8 cellular contexts compared by ENCODE assay signal in the genomic region with DNA sequence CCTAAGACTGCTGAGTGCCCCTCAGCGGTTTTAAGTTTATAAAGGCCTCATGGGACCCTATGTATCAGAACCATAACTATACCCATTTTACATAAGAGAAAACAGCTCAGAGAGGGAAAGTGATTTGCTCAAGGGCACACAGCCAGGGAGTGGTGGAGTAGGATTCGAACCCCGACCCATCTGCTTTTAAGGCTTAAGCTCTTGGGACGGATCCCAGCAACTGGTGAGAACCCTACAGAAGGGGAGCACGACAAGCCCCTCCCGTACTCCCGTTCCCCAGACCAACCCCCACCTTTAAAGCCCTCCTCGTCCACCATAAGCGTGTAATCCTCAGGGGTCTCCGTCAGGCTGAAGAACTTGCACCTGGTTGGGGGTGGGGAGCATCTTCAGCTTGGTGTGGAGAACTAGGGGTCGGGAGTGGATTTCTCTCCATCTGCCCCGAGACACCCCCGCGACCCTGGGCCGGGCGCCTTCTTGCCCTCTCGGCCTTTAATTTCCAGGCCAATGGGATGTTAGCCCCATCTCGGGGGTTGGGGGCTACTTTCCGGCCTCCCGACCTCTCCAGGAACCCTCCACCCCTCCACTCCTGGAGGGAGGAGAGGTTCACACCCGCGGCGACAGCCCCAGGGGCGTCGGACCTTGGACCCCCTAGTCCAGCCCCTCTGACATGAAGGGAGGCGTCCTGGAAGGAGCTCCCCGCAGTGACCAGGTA. TPM values are rescaled to one million over a fixed set of nuclear protein-coding genes. Genes with fewer than 3 reads are reported as not detected.
A peak's percentile ranks its signal among the peaks of the same experiment; 100 is the strongest.
DNase-seq lines count a peak whose midpoint lies in the region; ATAC-seq, FAIRE-seq and TF ChIP-seq lines count a peak whose summit lies in the region.

No MANE protein-coding gene starts in this region.

- peak overlapping the region; percentile 68 for H3K9ac ChIP-seq in GM12878 (ENCODE audit: control insufficient read depth, insufficient read depth, low read length)

- peak overlapping the region; percentile 74 for H3K4me3 ChIP-seq in GM12878
- H3K4me3 ChIP-seq in lower lobe of right lung, result peak overlapping the region; percentile 96

- in situ Hi-C loops in GM12878 (cut with MboI), result loop anchor here (5.0 kb wide), 1 partner anchor 99 kb away; a partner anchor contains a TSS

- FAIRE-seq in GM12878 (lab: Jason Lieb, UNC), result peak; percentile 47

- CTCF ChIA-PET in activated naive CD4-positive, alpha-beta T cell treated with anti-CD3 and anti-CD28 coated beads for 36 hours (lab: Charles Lee), result interaction anchor here (0.6 to 8.0 kb wide), 60 partner anchors 9 to 1585 kb away, joined by 3 to 287 read pairs (median 6); a partner anchor contains a TSS
- CTCF ChIA-PET in GM12878 (lab: Yijun Ruan, JAX), result interaction anchor here (0.7 to 10.5 kb wide), 52 partner anchors 7 to 650 kb away, joined by 3 to 436 read pairs (median 8); a partner anchor contains a TSS

- TF ChIP-seq RAD21 in GM12878 (IDR thresholded peaks at IDR 0.05; ENCODE audit: insufficient read depth, low read depth, low read length), result no peak

- ATAC-seq in GM12878 (no peak), lower lobe of right lung (no peak)

- H3K36me3 ChIP-seq in GM12878 (ENCODE audit: control insufficient read depth in 2 of 2, insufficient read depth in 2 of 2, low read length in 1 of 2), result peaks cover 0 to 12% of the 10 kb centered on the region in 2 experiments; a peak in 2 of 4 replicates
- H3K36me3 ChIP-seq in lower lobe of right lung, result peaks cover 44% of the 10 kb centered on the region

- H3K36me3 Mint-ChIP-seq in activated naive CD4-positive, alpha-beta T cell treated with anti-CD3 and anti-CD28 coated beads for 36 hours (ENCODE audit: low read depth), result peaks cover under 1% of the 10 kb centered on the region
- peaks cover 7% of the 10 kb centered on the region for H3K36me3 Mint-ChIP-seq in type B pancreatic cell

- POLR2A ChIA-PET in GM12878 (lab: Charles Lee), result interaction anchor here (0.7 to 4.2 kb wide), 13 partner anchors 22 to 136 kb away, joined by 3 to 28 read pairs (median 4); a partner anchor contains a TSS

- H3K4me1 ChIP-seq in GM12878 (ENCODE audit: control insufficient read depth, insufficient read depth, low read length) (peaks cover 25% of the 10 kb centered on the region), lower lobe of right lung (peaks cover 47% of the 10 kb centered on the region)

- intact Hi-C loops in activated naive CD4-positive, alpha-beta T cell treated with anti-CD3 and anti-CD28 coated beads for 36 hours (cut with micrococcal nuclease), result loop anchor here (1.0 to 2.0 kb wide), 4 partner anchors 16 to 136 kb away; a partner anchor contains a TSS
- intact Hi-C loops in GM12878 (cut with micrococcal nuclease; ENCODE audit: unreplicated experiment) (loop anchor here (1.0 to 10.0 kb wide), 6 partner anchors 18 to 196 kb away; a partner anchor contains a TSS), lower lobe of right lung (cut with DNase I) (loop anchor here (10.0 kb wide), 1 partner anchor 96 kb away; a partner anchor contains a TSS)

- H3K27me3 ChIP-seq in GM12878 (replicated peaks in 1 of 2; ENCODE audit: control insufficient read depth in 2 of 2, insufficient read depth in 2 of 2, low read length in 1 of 2) (no peaks in the 10 kb centered on the region), lower lobe of right lung (ENCODE audit: low read depth) (no peaks in the 10 kb centered on the region)

- no peak overlapping the region for H3K27ac ChIP-seq in GM12878 (ENCODE audit: control insufficient read depth, insufficient read depth)
- peak overlapping the region; percentile 95 for H3K27ac ChIP-seq in lower lobe of right lung

- H3K79me2 ChIP-seq in GM12878 (ENCODE audit: control insufficient read depth, insufficient read depth, low read length), result no peaks in the 10 kb centered on the region

- TF ChIP-seq CTCF in GM12878 (IDR thresholded peaks at IDR 0.05 in 2 of 3, conservative IDR thresholded peaks at IDR 0.05 in 1 of 3; ENCODE audit: control insufficient read depth in 2 of 3, extremely low read depth in 1 of 3, insufficient read depth in 1 of 3, low read depth in 3 of 3, low read length in 3 of 3) (no peak), lower lobe of right lung (IDR thresholded peaks at IDR 0.05) (no peak), type B pancreatic cell (conservative IDR thresholded peaks at IDR 0.05) (no peak)

- RAD21 ChIA-PET in GM12878 (lab: Charles Lee; ENCODE audit: unreplicated experiment), result interaction anchor here (0.6 to 6.2 kb wide), 48 partner anchors 11 to 967 kb away, joined by 3 to 277 read pairs (median 4); a partner anchor contains a TSS

- no peaks in the 10 kb centered on the region for H3K27me3 Mint-ChIP-seq in activated naive CD4-positive, alpha-beta T cell treated with anti-CD3 and anti-CD28 coated beads for 36 hours (ENCODE audit: low read depth)
- H3K27me3 Mint-ChIP-seq in type B pancreatic cell, result no peaks in the 10 kb centered on the region

- no peak overlapping the region for H3K27ac Mint-ChIP-seq in activated naive CD4-positive, alpha-beta T cell treated with anti-CD3 and anti-CD28 coated beads for 36 hours
- H3K27ac Mint-ChIP-seq in type B pancreatic cell, result peak overlapping the region; percentile 90

- DNase-seq in activated naive CD4-positive, alpha-beta T cell treated with anti-CD3 and anti-CD28 coated beads for 36 hours, result no peak
- no peak for DNase-seq in activated naive CD4-positive, alpha-beta T cell (lab: John Stamatoyannopoulos, UW)
- no peak for DNase-seq in GM12878 (ENCODE audit: low read depth, low spot score)
- DNase-seq in lower lobe of right lung, result no peak
- DNase-seq in type B pancreatic cell (ENCODE audit: extremely low spot score, unreplicated experiment), result no peak
- DNase-seq in superior temporal gyrus (ENCODE audit: extremely low spot score), result no peak
- no peak for DNase-seq in CD1c-positive myeloid dendritic cell (ENCODE audit: extremely low spot score)
- no peak for DNase-seq in NCI-H226

- 25% methylated on average over 27 of the region's 27 CpGs for WGBS in GM12878 (ENCODE audit: insufficient coverage, insufficient replicate concordance, low lambda C conversion rate, missing lambda C conversion rate)

- H3K4me1 Mint-ChIP-seq in activated naive CD4-positive, alpha-beta T cell treated with anti-CD3 and anti-CD28 coated beads for 36 hours (ENCODE audit: low read depth), result peaks cover 26% of the 10 kb centered on the region
- H3K4me1 Mint-ChIP-seq in type B pancreatic cell (ENCODE audit: unreplicated experiment), result peaks cover 9% of the 10 kb centered on the region

- H4K20me1 ChIP-seq in GM12878 (ENCODE audit: control insufficient read depth, insufficient read depth), result no peaks in the 10 kb centered on the region

- SMC1A ChIA-PET in GM12878 (lab: Charles Lee; ENCODE audit: uncharacterized antibody, unreplicated experiment), result interaction anchor here (0.6 to 7.9 kb wide), 37 partner anchors 8 to 1004 kb away, joined by 3 to 201 read pairs (median 4); a partner anchor contains a TSS

- H3K9me3 ChIP-seq in GM12878 (replicated peaks; ENCODE audit: control insufficient read depth, insufficient read depth, low read length) (no peaks in the 10 kb centered on the region), lower lobe of right lung (no peaks in the 10 kb centered on the region)

- H3K4me2 ChIP-seq in GM12878 (ENCODE audit: control insufficient read depth, insufficient read depth), result peak overlapping the region; percentile 94

- TF ChIP-seq POLR2A in GM12878 (IDR thresholded peaks at IDR 0.05; ENCODE audit: low read depth, low read length), result no peak

- H3K9me3 Mint-ChIP-seq in activated naive CD4-positive, alpha-beta T cell treated with anti-CD3 and anti-CD28 coated beads for 36 hours, result no peaks in the 10 kb centered on the region
- H3K9me3 Mint-ChIP-seq in type B pancreatic cell, result no peaks in the 10 kb centered on the region

- no peak for TF ChIP-seq EP300 in GM12878 (IDR thresholded peaks at IDR 0.05; ENCODE audit: borderline replicate concordance in 1 of 2, control insufficient read depth in 1 of 2, low read depth in 2 of 2, low read length in 2 of 2)

- peak overlapping the region; percentile 77 for H3K4me3 Mint-ChIP-seq in activated naive CD4-positive, alpha-beta T cell treated with anti-CD3 and anti-CD28 coated beads for 36 hours
- H3K4me3 Mint-ChIP-seq in type B pancreatic cell, result peak overlapping the region; percentile 87

- peak overlapping the region; percentile 4; the same call in 1 of the 2 replicates for H2AFZ ChIP-seq in GM12878 (ENCODE audit: control insufficient read depth, low read depth, low read length)

- BruUV-seq in GM12878 (replicated peaks; lab: Mats Ljungman, UMichigan), result no TSS peak

RNA-seq across cellular contexts. Expression of a gene that starts 0.7 kb away (rescaled TPM):
- 1 to 10 TPM; 2.1 to 3.8 TPM for total RNA-seq in activated naive CD4-positive, alpha-beta T cell treated with anti-CD3 and anti-CD28 coated beads for 36 hours
- total RNA-seq in GM12878 (2013; cell fraction: nucleolus; rRNA removed), result 3.6 and 4.4 TPM in 2 replicates
- total RNA-seq in GM12878 (2014; rRNA removed), result 5.3 and 5.9 TPM in 2 replicates
- 1.2 and 2.4 TPM in 2 replicates for total RNA-seq in GM12878 (2014; rRNA removed; fragmentation: Illumina TruSeq; extraction: Trizol)
- total RNA-seq in GM12878 (2021), result 6.0 and 9.1 TPM in 2 replicates
- 1.9 TPM for polyA plus RNA-seq in GM12878 (2011; ENCODE audit: low read depth)
- polyA plus RNA-seq in GM12878 (2011; rRNA removed), result 0.65 and 1.6 TPM in 2 replicates
- 2.1 and 2.4 TPM in 2 replicates for polyA plus RNA-seq in GM12878 (2011; cell fraction: cytosol; rRNA removed)
- 8.4 and 11.5 TPM in 2 replicates for polyA plus RNA-seq in GM12878 (2011; cell fraction: nucleus; rRNA removed)
- polyA plus RNA-seq in GM12878 (2012), result 5.7 and 6.0 TPM in 2 replicates
- polyA plus RNA-seq in GM12878 (2014; fragmentation: Illumina TruSeq; extraction: Trizol), result 0.25 and 1.9 TPM in 2 replicates
- polyA plus RNA-seq in GM12878 (2014; fragmentation: Nextera tagmentation; extraction: Ambion mirVana), result 1 to 10 TPM in 1 of 2 experiments, under 1 TPM in 1; 0.31 to 1.2 TPM
- 5.5 and 6.3 TPM in 2 replicates for polyA plus RNA-seq in GM12878 (2014; rRNA removed)
- 1 to 10 TPM; 4.2 to 5.3 TPM for polyA plus RNA-seq in GM12878 (2016; fragmentation: Nextera tagmentation; extraction: Ambion mirVana)
- polyA minus RNA-seq in GM12878 (2011; rRNA and poly(A)+ RNA removed), result 1.6 and 2.1 TPM in 2 replicates
- not detected in 2 replicates for polyA minus RNA-seq in GM12878 (2011; cell fraction: cytosol; rRNA and poly(A)+ RNA removed)
- polyA minus RNA-seq in GM12878 (2011; cell fraction: nucleus; rRNA and poly(A)+ RNA removed), result 5.4 and 7.1 TPM in 2 replicates
- total RNA-seq in lower lobe of right lung, result 16.2 TPM
- total RNA-seq in type B pancreatic cell (ENCODE audit: low replicate concordance), result 11.4 TPM in 2 replicates

RNA-seq across cellular contexts. Expression of a gene that starts 21.9 kb away (rescaled TPM):
- 10 to 100 TPM in 1 of 2 experiments, 1 to 10 TPM in 1; 8.9 to 11.2 TPM for total RNA-seq in activated naive CD4-positive, alpha-beta T cell treated with anti-CD3 and anti-CD28 coated beads for 36 hours
- 0.27 and 0.33 TPM in 2 replicates for total RNA-seq in GM12878 (2013; cell fraction: nucleolus; rRNA removed)
- 0.93 and 1.4 TPM in 2 replicates for total RNA-seq in GM12878 (2014; rRNA removed)
- 0.45 and 0.51 TPM in 2 replicates for total RNA-seq in GM12878 (2014; rRNA removed; fragmentation: Illumina TruSeq; extraction: Trizol)
- 1.1 and 1.2 TPM in 2 replicates for total RNA-seq in GM12878 (2021)
- polyA plus RNA-seq in GM12878 (2011; ENCODE audit: low read depth), result 0.13 TPM
- 0.13 and 0.29 TPM in 2 replicates for polyA plus RNA-seq in GM12878 (2011; rRNA removed)
- 0.33 and 0.48 TPM in 2 replicates for polyA plus RNA-seq in GM12878 (2011; cell fraction: cytosol; rRNA removed)
- 0.41 and 1.0 TPM in 2 replicates for polyA plus RNA-seq in GM12878 (2011; cell fraction: nucleus; rRNA removed)
- 0.27 and 0.39 TPM in 2 replicates for polyA plus RNA-seq in GM12878 (2012)
- polyA plus RNA-seq in GM12878 (2014; fragmentation: Illumina TruSeq; extraction: Trizol), result 0.21 TPM in 1 of 2 replicates, not detected in the other
- polyA plus RNA-seq in GM12878 (2014; fragmentation: Nextera tagmentation; extraction: Ambion mirVana), result under 1 TPM; 0.06 to 0.15 TPM
- 0.79 TPM in 2 replicates for polyA plus RNA-seq in GM12878 (2014; rRNA removed)
- 1 to 10 TPM in 1 of 2 experiments, under 1 TPM in 1; 0.72 to 1.4 TPM for polyA plus RNA-seq in GM12878 (2016; fragmentation: Nextera tagmentation; extraction: Ambion mirVana)
- 0.67 TPM in 1 of 2 replicates, not detected in the other for polyA minus RNA-seq in GM12878 (2011; rRNA and poly(A)+ RNA removed)
- polyA minus RNA-seq in GM12878 (2011; cell fraction: cytosol; rRNA and poly(A)+ RNA removed), result not detected in 2 replicates
- polyA minus RNA-seq in GM12878 (2011; cell fraction: nucleus; rRNA and poly(A)+ RNA removed), result 0.97 and 1.2 TPM in 2 replicates
- total RNA-seq in lower lobe of right lung, result 1.1 TPM
- total RNA-seq in type B pancreatic cell (ENCODE audit: low replicate concordance), result not detected in 2 replicates

RNA-seq across cellular contexts. Expression of a gene that starts 38.2 kb away (rescaled TPM):
- total RNA-seq in activated naive CD4-positive, alpha-beta T cell treated with anti-CD3 and anti-CD28 coated beads for 36 hours, result 10 to 100 TPM; 19.4 to 21.4 TPM
- total RNA-seq in GM12878 (2013; cell fraction: nucleolus; rRNA removed), result 26.9 and 32.1 TPM in 2 replicates
- 14.1 and 16.3 TPM in 2 replicates for total RNA-seq in GM12878 (2014; rRNA removed)
- 8.5 and 8.6 TPM in 2 replicates for total RNA-seq in GM12878 (2014; rRNA removed; fragmentation: Illumina TruSeq; extraction: Trizol)
- total RNA-seq in GM12878 (2021), result 22.2 and 24.3 TPM in 2 replicates
- polyA plus RNA-seq in GM12878 (2011; ENCODE audit: low read depth), result 3.8 TPM
- polyA plus RNA-seq in GM12878 (2011; rRNA removed), result 10.3 and 14.4 TPM in 2 replicates
- polyA plus RNA-seq in GM12878 (2011; cell fraction: cytosol; rRNA removed), result 18.2 and 21.6 TPM in 2 replicates
- 63.9 and 67.2 TPM in 2 replicates for polyA plus RNA-seq in GM12878 (2011; cell fraction: nucleus; rRNA removed)
- polyA plus RNA-seq in GM12878 (2012), result 13.5 and 16.9 TPM in 2 replicates
- polyA plus RNA-seq in GM12878 (2014; fragmentation: Illumina TruSeq; extraction: Trizol), result 2.0 and 7.9 TPM in 2 replicates
- under 1 TPM; 0.27 to 0.82 TPM for polyA plus RNA-seq in GM12878 (2014; fragmentation: Nextera tagmentation; extraction: Ambion mirVana)
- 25.7 and 27.8 TPM in 2 replicates for polyA plus RNA-seq in GM12878 (2014; rRNA removed)
- 10 to 100 TPM; 17.4 to 20.8 TPM for polyA plus RNA-seq in GM12878 (2016; fragmentation: Nextera tagmentation; extraction: Ambion mirVana)
- polyA minus RNA-seq in GM12878 (2011; rRNA and poly(A)+ RNA removed), result 12.7 and 20.9 TPM in 2 replicates
- 5.5 and 7.1 TPM in 2 replicates for polyA minus RNA-seq in GM12878 (2011; cell fraction: cytosol; rRNA and poly(A)+ RNA removed)
- polyA minus RNA-seq in GM12878 (2011; cell fraction: nucleus; rRNA and poly(A)+ RNA removed), result 13.3 and 25.6 TPM in 2 replicates
- total RNA-seq in lower lobe of right lung, result 27.4 TPM
- 15.3 and 21.5 TPM in 2 replicates for total RNA-seq in type B pancreatic cell (ENCODE audit: low replicate concordance)

RNA-seq across cellular contexts. Expression of a gene that starts 42.0 kb away (rescaled TPM):
- total RNA-seq in activated naive CD4-positive, alpha-beta T cell treated with anti-CD3 and anti-CD28 coated beads for 36 hours, result 100 to 1,000 TPM; 111 to 115 TPM
- 0.73 and 0.75 TPM in 2 replicates for total RNA-seq in GM12878 (2013; cell fraction: nucleolus; rRNA removed)
- total RNA-seq in GM12878 (2014; rRNA removed) (0.98 and 1.0 TPM in 2 replicates), GM12878 (2014; rRNA removed; fragmentation: Illumina TruSeq; extraction: Trizol) (0.63 and 0.83 TPM in 2 replicates), GM12878 (2021) (1.9 and 2.3 TPM in 2 replicates), lower lobe of right lung (3.1 TPM), type B pancreatic cell (ENCODE audit: low replicate concordance) (3.8 and 9.8 TPM in 2 replicates)
- polyA plus RNA-seq in GM12878 (2011; ENCODE audit: low read depth), result 0.59 TPM
- polyA plus RNA-seq in GM12878 (2011; rRNA removed) (1.9 and 3.4 TPM in 2 replicates), GM12878 (2014; fragmentation: Illumina TruSeq; extraction: Trizol) (0.49 and 0.84 TPM in 2 replicates), GM12878 (2014; fragmentation: Nextera tagmentation; extraction: Ambion mirVana) (under 1 TPM; 0.05 to 0.09 TPM), GM12878 (2014; rRNA removed) (1.6 and 2.4 TPM in 2 replicates), GM12878 (2016; fragmentation: Nextera tagmentation; extraction: Ambion mirVana) (1 to 10 TPM in 1 of 2 experiments, under 1 TPM in 1; 0.92 to 1.3 TPM)
- 2.7 and 4.2 TPM in 2 replicates for polyA plus RNA-seq in GM12878 (2011; cell fraction: cytosol; rRNA removed)
- polyA plus RNA-seq in GM12878 (2011; cell fraction: nucleus; rRNA removed), result 15.3 and 18.3 TPM in 2 replicates
- polyA plus RNA-seq in GM12878 (2012), result 0.90 and 1.6 TPM in 2 replicates
- 5.6 and 7.5 TPM in 2 replicates for polyA minus RNA-seq in GM12878 (2011; rRNA and poly(A)+ RNA removed)
- 0.94 and 2.7 TPM in 2 replicates for polyA minus RNA-seq in GM12878 (2011; cell fraction: cytosol; rRNA and poly(A)+ RNA removed)
- polyA minus RNA-seq in GM12878 (2011; cell fraction: nucleus; rRNA and poly(A)+ RNA removed), result 4.2 and 5.3 TPM in 2 replicates
